Comparison of ENCODE assay signal across 8 cellular contexts in genomic region chr1:156502396-156502748, GRCh38. TPM values are rescaled to one million over a fixed set of nuclear protein-coding genes. Genes with fewer than 3 reads are reported as not detected.
DNase-seq lines count a peak whose midpoint lies in the region; ATAC-seq and TF ChIP-seq lines count a peak whose summit lies in the region.

No MANE protein-coding gene starts in this region.

- POLR2A ChIA-PET in CD4-positive, alpha-beta T cell (lab: Charles Lee), result interaction anchor here (0.7 to 6.3 kb wide), 10 partner anchors 12 to 249 kb away, joined by 3 to 145 read pairs (median 34); partner anchors contain the start of genes HDGF and NAXE
- POLR2A ChIA-PET in PC-3 (lab: Charles Lee; ENCODE audit: unreplicated experiment), result interaction anchor here (0.6 to 1.8 kb wide), 3 partner anchors 45 to 467 kb away, joined by 5 to 16 read pairs (median 7); no protein-coding TSS in a partner anchor

- H3K4me1 ChIP-seq in PC-3 (ENCODE audit: insufficient read depth, low read length) (peaks cover 62% of the 10 kb centered on the region), ovary (ENCODE audit: insufficient read depth) (peaks cover 32% of the 10 kb centered on the region)

- TF ChIP-seq CTCF in CD4-positive, alpha-beta T cell (IDR thresholded peaks at IDR 0.05), result no peak
- TF ChIP-seq CTCF in PC-3 (conservative IDR thresholded peaks at IDR 0.05; ENCODE audit: low read depth, low read length) (no peak), ovary (IDR thresholded peaks at IDR 0.05) (no peak)

- peak overlapping the region; percentile 98 for H3K9ac ChIP-seq in PC-3 (ENCODE audit: low read length)

- no peaks in the 10 kb centered on the region for H3K27me3 Mint-ChIP-seq in CD4-positive, alpha-beta T cell
- no peaks in the 10 kb centered on the region for H3K27me3 Mint-ChIP-seq in effector memory CD8-positive, alpha-beta T cell

- 0 out of 2 replicates have a peak overlapping the region, but pooled peaks have one; percentile 6 for H3K4me3 ChIP-seq in PC-3 (ENCODE audit: low read length)
- no peak overlapping the region for H3K4me3 ChIP-seq in ovary

- no peak for TF ChIP-seq POLR2A in ovary (IDR thresholded peaks at IDR 0.05)

- no peak for DNase-seq in CD4-positive, alpha-beta T cell
- DNase-seq in PC-3, result no peak
- DNase-seq in effector memory CD8-positive, alpha-beta T cell, result no peak
- DNase-seq in ovary, result no peak
- DNase-seq in AG08396 (ENCODE audit: low spot score), result no peak
- DNase-seq in NCI-H1048 (lab: John Stamatoyannopoulos, UW), result no peak

- H3F3A ChIP-seq in PC-3 (ENCODE audit: low read length, unreplicated experiment), result no peaks in the 10 kb centered on the region

- WGBS in ovary, 3 donors, result 9 to 11% (median 10%) methylated on average over 1 of the region's 1 CpG

- H3K36me3 Mint-ChIP-seq in CD4-positive, alpha-beta T cell (ENCODE audit: low read depth), result peaks cover 13% of the 10 kb centered on the region
- peaks cover 59% of the 10 kb centered on the region for H3K36me3 Mint-ChIP-seq in effector memory CD8-positive, alpha-beta T cell (ENCODE audit: insufficient read depth)

- H3K9me2 ChIP-seq in PC-3 (replicated peaks; ENCODE audit: low read length), result no peaks in the 10 kb centered on the region

- no peaks in the 10 kb centered on the region for H3K27me3 ChIP-seq in CD4-positive, alpha-beta T cell (ENCODE audit: control insufficient read depth, insufficient read depth, low read length)
- H3K27me3 ChIP-seq in PC-3 (ENCODE audit: low read length), result no peaks in the 10 kb centered on the region
- H3K27me3 ChIP-seq in ovary, result no peaks in the 10 kb centered on the region

- H3K9me3 ChIP-seq in CD4-positive, alpha-beta T cell (ENCODE audit: control insufficient read depth, low read length), result no peaks in the 10 kb centered on the region
- H3K9me3 ChIP-seq in PC-3 (ENCODE audit: low read length) (no peaks in the 10 kb centered on the region), ovary (no peaks in the 10 kb centered on the region)

- H3K27ac ChIP-seq in CD4-positive, alpha-beta T cell (ENCODE audit: low read depth, low read length), result peak overlapping the region; percentile 96
- peak overlapping the region; percentile 96 for H3K27ac ChIP-seq in PC-3 (ENCODE audit: low read length)
- H3K27ac ChIP-seq in ovary, result peak overlapping the region; percentile 99 to 100

- no peaks in the 10 kb centered on the region for H3K9me3 Mint-ChIP-seq in CD4-positive, alpha-beta T cell
- no peaks in the 10 kb centered on the region for H3K9me3 Mint-ChIP-seq in effector memory CD8-positive, alpha-beta T cell

- H3K4me3 Mint-ChIP-seq in CD4-positive, alpha-beta T cell, result peak overlapping the region; percentile 94
- H3K4me3 Mint-ChIP-seq in effector memory CD8-positive, alpha-beta T cell, result peak overlapping the region; percentile 83 to 88

- peak overlapping the region; percentile 97 for H3K27ac Mint-ChIP-seq in CD4-positive, alpha-beta T cell
- peak overlapping the region; percentile 99 to 100 for H3K27ac Mint-ChIP-seq in effector memory CD8-positive, alpha-beta T cell

- H2AFZ ChIP-seq in PC-3 (ENCODE audit: low read length), result no peak overlapping the region

- H3K4me1 Mint-ChIP-seq in CD4-positive, alpha-beta T cell (ENCODE audit: low read depth), result peaks cover 79% of the 10 kb centered on the region
- H3K4me1 Mint-ChIP-seq in effector memory CD8-positive, alpha-beta T cell (ENCODE audit: low read depth in 2 of 2), result peaks cover 58 to 59% of the 10 kb centered on the region in 2 donors

- intact Hi-C loops in CD4-positive, alpha-beta T cell (cut with DNase I, micrococcal nuclease), result loop anchor here (5.0 to 10.0 kb wide), 3 partner anchors 80 to 262 kb away; partner anchors contain the start of genes ISG20L2 (in 1 of the 2), METTL25B (in 1 of the 2) and PRCC (in 1 of the 2)
- intact Hi-C loops in PC-3 (cut with micrococcal nuclease) (no loop called here), ovary (cut with DNase I) (no loop called here)

- H4K20me1 ChIP-seq in PC-3 (ENCODE audit: low read length), result peaks cover 19% of the 10 kb centered on the region

- H3K36me3 ChIP-seq in PC-3 (ENCODE audit: low read depth, low read length), result no peaks in the 10 kb centered on the region
- H3K36me3 ChIP-seq in ovary, result no peaks in the 10 kb centered on the region

- H3K4me2 ChIP-seq in PC-3 (ENCODE audit: low read length), result peak overlapping the region; percentile 68

- no TSS peak for BruUV-seq in PC-3 (replicated peaks; lab: Mats Ljungman, UMichigan)

- no peak for TF ChIP-seq EP300 in ovary (IDR thresholded peaks at IDR 0.05)

- peaks cover 31% of the 10 kb centered on the region for H3K79me2 ChIP-seq in PC-3 (ENCODE audit: low read length)

- no peak for ATAC-seq in CD4-positive, alpha-beta T cell (ENCODE audit: poor library complexity)
- ATAC-seq in PC-3 (no peak), HG03469 (IDR thresholded peaks at IDR 0.05; ENCODE audit: unreplicated experiment) (no peak), GM19351 (IDR thresholded peaks at IDR 0.05; ENCODE audit: unreplicated experiment) (no peak)
- ATAC-seq in effector memory CD8-positive, alpha-beta T cell (replicated peaks), result no peak

- CTCF ChIA-PET in CD4-positive, alpha-beta T cell (lab: Charles Lee), result interaction anchor here (0.6 to 5.8 kb wide), 6 partner anchors 11 to 117 kb away, joined by 3 to 77 read pairs (median 12); no protein-coding TSS in a partner anchor
- CTCF ChIA-PET in PC-3 (lab: Charles Lee), result no interaction called here

RNA-seq across cellular contexts. Expression of gene MEF2D, which starts 1.8 kb away (rescaled TPM):
- total RNA-seq in CD4-positive, alpha-beta T cell, result 100 to 1,000 TPM; 155 to 162 TPM
- total RNA-seq in PC-3 (2014; rRNA removed) (17.3 and 27.4 TPM in 2 replicates), ovary (10 to 100 TPM; 30.0 to 96.6 (median 64.0) TPM)
- polyA plus RNA-seq in ovary, result 10 to 100 TPM; 33.0 to 40.1 TPM

Comparison
In these comparisons a context has a peak if more than half of its experiments do, and no peak if none do; other contexts are left out.
1. intact Hi-C loops: an anchor here in CD4-positive, alpha-beta T cell (5.0 to 10.0 kb wide); none called in PC-3 and ovary.